Comparison of ENCODE assay signal across 8 cellular contexts in the genomic region with DNA sequence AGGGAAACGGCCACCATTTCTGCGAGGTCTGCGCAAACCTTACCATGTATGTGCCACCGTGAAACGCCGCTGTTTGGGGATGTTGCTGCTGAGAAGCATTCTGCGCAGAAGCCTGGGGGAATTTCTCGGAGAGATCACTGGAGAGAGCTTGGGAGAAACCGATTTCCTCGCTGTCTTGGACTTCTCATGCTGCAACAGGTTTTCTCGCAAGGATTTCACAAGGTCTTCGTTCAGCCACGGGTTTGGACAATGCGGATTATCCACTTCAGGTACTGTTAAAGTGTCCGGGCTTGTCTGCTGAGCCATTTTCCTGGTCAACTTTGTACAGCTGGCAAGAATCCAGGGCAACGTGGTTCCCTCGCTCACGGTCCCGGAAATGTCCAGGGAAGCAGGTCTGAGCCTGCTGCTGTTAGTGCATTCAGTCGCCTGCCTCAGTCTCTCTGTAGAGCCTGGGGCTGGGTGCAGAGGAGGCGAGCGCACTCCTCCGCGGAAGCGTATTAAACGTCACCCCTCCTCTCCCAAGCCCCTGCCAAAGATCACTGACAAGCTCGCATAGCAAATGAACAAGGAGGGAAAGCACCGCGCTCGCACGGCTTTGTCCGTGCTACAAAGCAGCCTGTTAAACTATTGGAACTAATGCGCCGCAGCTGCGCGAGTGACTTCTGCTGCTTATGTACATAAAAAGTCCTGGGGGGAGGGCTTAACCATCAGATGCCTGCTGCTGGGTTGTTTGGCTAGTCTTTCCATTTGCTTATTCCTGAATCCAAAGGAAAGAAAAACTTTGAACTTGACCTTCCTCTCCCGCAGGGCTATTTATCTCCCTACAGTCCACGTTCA.
DNase-seq lines count a peak whose midpoint lies in the region; ATAC-seq, FAIRE-seq and TF ChIP-seq lines count a peak whose summit lies in the region.

No MANE protein-coding gene starts in this region.

- TF ChIP-seq CTCF in left ventricle myocardium inferior (IDR thresholded peaks at IDR 0.05; ENCODE audit: borderline replicate concordance) = no peak

- H3K4me1 Mint-ChIP-seq in activated naive CD8-positive, alpha-beta T cell (ENCODE audit: low read depth) = peaks cover 9% of the 10 kb centered on the region

- no peaks in the 10 kb centered on the region for H3K9me3 ChIP-seq in left ventricle myocardium inferior (replicated peaks)

- H3K4me3 Mint-ChIP-seq in activated naive CD8-positive, alpha-beta T cell = peak overlapping the region; percentile 53

- intact Hi-C loops in left ventricle myocardium inferior (cut with micrococcal nuclease) = no loop called here

- peak overlapping the region; percentile 71 for H3K4me3 ChIP-seq in left ventricle myocardium inferior

- H3K27me3 Mint-ChIP-seq in activated naive CD8-positive, alpha-beta T cell = peaks cover 22% of the 10 kb centered on the region

- H3K27ac Mint-ChIP-seq in activated naive CD8-positive, alpha-beta T cell = no peak overlapping the region

- peak overlapping the region; percentile 35 for H3K27ac ChIP-seq in left ventricle myocardium inferior (replicated peaks)

- H3K4me1 ChIP-seq in left ventricle myocardium inferior = peaks cover 36% of the 10 kb centered on the region

- no peaks in the 10 kb centered on the region for H3K36me3 Mint-ChIP-seq in activated naive CD8-positive, alpha-beta T cell

- ATAC-seq in HG02973 (IDR thresholded peaks at IDR 0.05; ENCODE audit: unreplicated experiment) = no peak

- DNase-seq in COR-L47 (lab: John Stamatoyannopoulos, UW) (peak; percentile 94), H54 (ENCODE audit: insufficient read length, low spot score) (no peak), NCI-H345 treated with DMSO at 0.1 percent for 48 hours (lab: John Stamatoyannopoulos, UW; ENCODE audit: unreplicated experiment) (peak; percentile 37), left ventricle myocardium inferior (peak; percentile 25), pons (ENCODE audit: low spot score) (peak; percentile 53), middle frontal gyrus (ENCODE audit: extremely low spot score, low spot score) (no peak)

- FAIRE-seq in H54 (lab: Jason Lieb, UNC) = peak; percentile 38

- TF ChIP-seq POLR2A in H54 (IDR thresholded peaks at IDR 0.05; ENCODE audit: low read depth, low read length) = no peak

- no peaks in the 10 kb centered on the region for H3K36me3 ChIP-seq in left ventricle myocardium inferior

- no peaks in the 10 kb centered on the region for H3K9me3 Mint-ChIP-seq in activated naive CD8-positive, alpha-beta T cell (ENCODE audit: low read depth)

- peaks cover 60% of the 10 kb centered on the region for H3K27me3 ChIP-seq in left ventricle myocardium inferior (ENCODE audit: low read depth)

Comparison
In these comparisons a context has a peak if more than half of its experiments do, and no peak if none do; other contexts are left out.
1. DNase-seq: peak in COR-L47 (single experiment), NCI-H345 treated with DMSO at 0.1 percent for 48 hours (single experiment), left ventricle myocardium inferior (single experiment) and pons (single experiment); none in H54 (single experiment) and middle frontal gyrus (single experiment).